Comparison of ENCODE assay signal across 1 cellular context in the genomic region with DNA sequence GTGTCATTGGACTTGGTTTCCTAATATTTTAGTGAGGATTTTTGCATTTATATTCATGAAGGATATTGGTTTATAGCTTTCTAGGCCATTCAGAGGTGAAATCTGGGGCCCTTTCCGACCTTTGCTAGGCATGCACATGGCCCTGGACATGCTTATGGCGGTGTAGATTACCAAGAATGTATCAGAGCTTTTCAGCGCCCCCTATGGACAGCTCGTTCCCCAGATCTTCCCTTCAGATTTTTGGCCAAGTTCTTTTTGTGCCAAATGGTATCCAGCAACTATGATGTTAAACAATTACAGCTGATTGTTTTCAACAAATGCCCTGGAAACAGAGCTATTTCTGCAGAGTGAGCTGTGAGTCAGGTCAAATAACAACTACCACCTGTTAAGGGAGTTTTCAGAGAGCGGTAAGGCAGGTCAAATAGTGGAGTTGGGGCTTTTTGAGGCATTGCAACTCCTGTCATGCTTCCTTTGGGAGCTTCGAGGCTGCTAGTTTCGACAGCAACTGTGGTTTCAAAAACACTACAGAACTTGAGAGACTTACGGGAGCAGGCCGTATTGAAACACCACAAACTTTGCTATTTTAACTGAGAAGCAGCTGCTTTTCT.
TF ChIP-seq lines count a peak whose summit lies in the region.

No MANE protein-coding gene starts in this region.

TF ChIP-seq in H1, 55 proteins besides CTCF, POLR2A, EP300 and RAD21:
- TF ChIP-seq SUZ12 (IDR thresholded peaks at IDR 0.05; ENCODE audit: low read length) (no peak), TEAD4 (IDR thresholded peaks at IDR 0.05; ENCODE audit: low read depth, low read length) (0 out of 2 replicates have a peak, but pooled peaks have one; percentile 12)
